17 cellular contexts compared by ENCODE assay signal in the genomic region with DNA sequence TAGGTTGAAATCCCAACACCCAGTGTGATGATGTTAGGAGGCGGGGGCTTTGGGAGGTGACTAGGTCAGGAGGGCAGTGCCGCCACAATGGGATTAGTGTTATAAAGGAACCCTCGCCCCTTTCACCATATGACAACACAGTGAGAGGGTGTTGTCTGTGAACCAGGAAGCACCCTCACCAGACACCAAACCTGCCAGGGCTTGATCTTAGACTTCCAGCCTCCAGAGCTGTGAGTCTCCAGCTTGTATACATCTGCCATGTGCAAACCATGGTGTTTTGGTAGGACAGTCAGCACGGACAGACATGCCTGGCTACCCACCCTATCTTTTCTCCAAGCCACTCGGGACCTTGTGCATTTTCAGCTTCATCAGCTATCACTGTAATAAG. TPM values are rescaled to one million over a fixed set of nuclear protein-coding genes. Genes with fewer than 3 reads are reported as not detected.
DNase-seq lines count a peak whose midpoint lies in the region; ATAC-seq, FAIRE-seq and TF ChIP-seq lines count a peak whose summit lies in the region.
"Had no signal": no experiment of that assay in that cellular context is flagged by ENCODE, and none has a peak within 500 bp of the region (broad histone marks: within the 10 kb centered on the region; RNA-seq: fewer than 3 reads in every experiment).

No MANE protein-coding gene starts in this region.

- H3K27ac ChIP-seq in esophagus (ENCODE audit: low read depth in 2 of 2, low read length in 1 of 2), result peak overlapping the region; percentile 18 to 67
- H3K27ac ChIP-seq: right lobe of liver, VCaP had no signal

- FAIRE-seq in frontal cortex (lab: Jason Lieb, UNC), result no peak
- FAIRE-seq: urothelium cell line had no signal

- H3K36me3 Mint-ChIP-seq in activated naive CD4-positive, alpha-beta T cell treated with anti-CD3 and anti-CD28 coated beads, Interleukin-2, amount 50 U/mL, for 24 hours, result peaks cover 3% of the 10 kb centered on the region
- peaks cover 55% of the 10 kb centered on the region for H3K36me3 Mint-ChIP-seq in activated CD8-positive, alpha-beta T cell treated with anti-CD3 and anti-CD28 coated beads for 36 hours (ENCODE audit: low read depth)
- H3K36me3 Mint-ChIP-seq in stimulated activated effector memory CD8-positive, alpha-beta T cell treated with anti-CD3 and anti-CD28 coated beads, Interleukin-12 subunit alpha, Interleukin-12 subunit beta, amount 100 ng/mL, for 72 hours, result peaks cover 91% of the 10 kb centered on the region

- H3K9me3 Mint-ChIP-seq in activated naive CD4-positive, alpha-beta T cell treated with anti-CD3 and anti-CD28 coated beads, Interleukin-2, amount 50 U/mL, for 24 hours, result no peaks in the 10 kb centered on the region
- no peaks in the 10 kb centered on the region for H3K9me3 Mint-ChIP-seq in activated CD8-positive, alpha-beta T cell treated with anti-CD3 and anti-CD28 coated beads for 36 hours
- H3K9me3 Mint-ChIP-seq in stimulated activated effector memory CD8-positive, alpha-beta T cell treated with anti-CD3 and anti-CD28 coated beads, Interleukin-12 subunit alpha, Interleukin-12 subunit beta, amount 100 ng/mL, for 72 hours, result no peaks in the 10 kb centered on the region

- no peak for DNase-seq in activated naive CD4-positive, alpha-beta T cell treated with Interleukin-2 at 50 U/mL for 16 hours
- DNase-seq in activated CD8-positive, alpha-beta T cell treated with anti-CD3 and anti-CD28 coated beads for 36 hours, result no peak
- DNase-seq in stimulated activated effector memory CD8-positive, alpha-beta T cell treated with anti-CD3 and anti-CD28 coated beads, Interleukin-12 subunit alpha, Interleukin-12 subunit beta, amount 100 ng/mL, for 72 hours (ENCODE audit: low spot score in 2 of 2), result no peak
- no peak for DNase-seq in inferior parietal cortex (ENCODE audit: extremely low spot score)
- DNase-seq in frontal cortex (ENCODE audit: low spot score in 2 of 2), result no peak
- DNase-seq: cortex of kidney; Karpas-422; NCI-H1092 treated with DMSO at 0.1 percent for 48 hours; NCI-H524 treated with DMSO at 0.1 percent for 48 hours; stimulated activated CD4-positive, alpha-beta T cell treated with anti-CD3 and anti-CD28 coated beads, Interleukin-1b, Interleukin-23, amount 100 ng/mL, for 48 hours had no signal

- H3K27me3 ChIP-seq in esophagus (ENCODE audit: control insufficient read depth in 1 of 2, insufficient read depth in 2 of 2, low read length in 2 of 2), result no peaks in the 10 kb centered on the region
- H3K27me3 ChIP-seq: right lobe of liver had no signal

- TF ChIP-seq CTCF in activated CD8-positive, alpha-beta T cell treated with anti-CD3 and anti-CD28 coated beads for 36 hours (IDR thresholded peaks at IDR 0.05), result no peak

- peaks cover 12 to 26% of the 10 kb centered on the region in 2 donors for H3K4me1 ChIP-seq in esophagus (ENCODE audit: control insufficient read depth in 2 of 2, insufficient read depth in 2 of 2, low read length in 1 of 2)

- intact Hi-C loops in activated CD8-positive, alpha-beta T cell treated with anti-CD3 and anti-CD28 coated beads for 36 hours (cut with micrococcal nuclease), result no loop called here

- peaks cover 59% of the 10 kb centered on the region for H3K4me1 Mint-ChIP-seq in activated naive CD4-positive, alpha-beta T cell treated with anti-CD3 and anti-CD28 coated beads, Interleukin-2, amount 50 U/mL, for 24 hours
- peaks cover 45% of the 10 kb centered on the region for H3K4me1 Mint-ChIP-seq in activated CD8-positive, alpha-beta T cell treated with anti-CD3 and anti-CD28 coated beads for 36 hours (ENCODE audit: low read depth)
- peaks cover 66% of the 10 kb centered on the region for H3K4me1 Mint-ChIP-seq in stimulated activated effector memory CD8-positive, alpha-beta T cell treated with anti-CD3 and anti-CD28 coated beads, Interleukin-12 subunit alpha, Interleukin-12 subunit beta, amount 100 ng/mL, for 72 hours

- WGBS in esophagus, 2 donors, result 72 to 83% methylated on average over 5 of the region's 5 CpGs

- no peak overlapping the region for H3K4me3 Mint-ChIP-seq in activated naive CD4-positive, alpha-beta T cell treated with anti-CD3 and anti-CD28 coated beads, Interleukin-2, amount 50 U/mL, for 24 hours
- H3K4me3 Mint-ChIP-seq in activated CD8-positive, alpha-beta T cell treated with anti-CD3 and anti-CD28 coated beads for 36 hours, result no peak overlapping the region
- H3K4me3 Mint-ChIP-seq in stimulated activated effector memory CD8-positive, alpha-beta T cell treated with anti-CD3 and anti-CD28 coated beads, Interleukin-12 subunit alpha, Interleukin-12 subunit beta, amount 100 ng/mL, for 72 hours, result no peak overlapping the region

- CTCF ChIA-PET in activated CD8-positive, alpha-beta T cell treated with anti-CD3 and anti-CD28 coated beads for 36 hours (lab: Charles Lee), result no interaction called here

- no peaks in the 10 kb centered on the region for H3K9me3 ChIP-seq in esophagus (ENCODE audit: control insufficient read depth in 2 of 2, insufficient read depth in 1 of 2, low read depth in 1 of 2, low read length in 1 of 2)
- H3K9me3 ChIP-seq: right lobe of liver had no signal

- POLR2A ChIA-PET in activated CD8-positive, alpha-beta T cell treated with anti-CD3 and anti-CD28 coated beads for 36 hours (lab: Charles Lee), result interaction anchor here (0.8 kb wide), 1 partner anchor 12 kb away, joined by 3 read pairs; no protein-coding TSS in a partner anchor

- no peak overlapping the region for H3K4me3 ChIP-seq in esophagus (ENCODE audit: low read depth in 1 of 2, low read length in 2 of 2)
- H3K4me3 ChIP-seq: right lobe of liver had no signal

- no peak for ATAC-seq in activated CD8-positive, alpha-beta T cell treated with anti-CD3 and anti-CD28 coated beads for 36 hours
- ATAC-seq in stimulated activated effector memory CD8-positive, alpha-beta T cell treated with anti-CD3 and anti-CD28 coated beads, Interleukin-12 subunit alpha, Interleukin-12 subunit beta, amount 100 ng/mL, for 72 hours, result no peak
- no peak for ATAC-seq in GM21447 (IDR thresholded peaks at IDR 0.05; ENCODE audit: unreplicated experiment)
- ATAC-seq: right lobe of liver had no signal

- peaks cover 0 to 28% of the 10 kb centered on the region in 2 donors for H3K36me3 ChIP-seq in esophagus (ENCODE audit: control insufficient read depth in 2 of 2, insufficient read depth in 2 of 2, low read length in 1 of 2)

- no peaks in the 10 kb centered on the region for H3K27me3 Mint-ChIP-seq in activated naive CD4-positive, alpha-beta T cell treated with anti-CD3 and anti-CD28 coated beads, Interleukin-2, amount 50 U/mL, for 24 hours
- H3K27me3 Mint-ChIP-seq in activated CD8-positive, alpha-beta T cell treated with anti-CD3 and anti-CD28 coated beads for 36 hours, result no peaks in the 10 kb centered on the region

- peak overlapping the region; percentile 68 for H3K27ac Mint-ChIP-seq in activated naive CD4-positive, alpha-beta T cell treated with anti-CD3 and anti-CD28 coated beads, Interleukin-2, amount 50 U/mL, for 24 hours
- peak overlapping the region; percentile 79 for H3K27ac Mint-ChIP-seq in activated CD8-positive, alpha-beta T cell treated with anti-CD3 and anti-CD28 coated beads for 36 hours
- peak overlapping the region; percentile 92 for H3K27ac Mint-ChIP-seq in stimulated activated effector memory CD8-positive, alpha-beta T cell treated with anti-CD3 and anti-CD28 coated beads, Interleukin-12 subunit alpha, Interleukin-12 subunit beta, amount 100 ng/mL, for 72 hours

RNA-seq across cellular contexts. Expression of gene TRIM11, which starts 4.0 kb away (rescaled TPM):
- 10 to 100 TPM; 30.7 to 32.1 TPM for total RNA-seq in activated CD8-positive, alpha-beta T cell treated with anti-CD3 and anti-CD28 coated beads for 36 hours
- 10 to 100 TPM; 13.7 to 15.7 TPM for polyA plus RNA-seq in esophagus
- 14.3 TPM for total RNA-seq in frontal cortex

RNA-seq across cellular contexts. Expression of gene TRIM17, which starts 14.0 kb away (rescaled TPM):
- 1 to 10 TPM; 1.9 to 2.7 TPM for total RNA-seq in activated CD8-positive, alpha-beta T cell treated with anti-CD3 and anti-CD28 coated beads for 36 hours
- 1 to 10 TPM; 1.1 to 1.8 TPM for polyA plus RNA-seq in esophagus
- total RNA-seq in frontal cortex, result 1.6 TPM
- total RNA-seq: HT-29, right lobe of liver had no signal
